8 cellular contexts compared by ENCODE assay signal in the genomic region with DNA sequence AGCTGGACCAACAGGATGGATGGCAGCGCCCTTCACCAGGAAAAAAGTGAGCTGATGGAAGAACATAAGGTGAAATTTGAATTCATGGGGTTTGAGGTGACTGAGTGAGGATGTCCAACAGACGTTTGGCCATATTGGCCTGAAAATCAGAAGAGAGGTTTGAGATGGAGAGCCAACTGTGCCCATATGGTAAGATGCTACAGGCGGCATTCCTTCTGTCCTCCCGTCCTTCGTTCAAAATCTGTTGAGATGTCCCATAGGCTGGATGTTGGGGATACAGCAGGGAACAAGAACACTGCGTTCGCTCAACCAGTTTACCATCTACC.
A peak's percentile ranks its signal among the peaks of the same experiment; 100 is the strongest.
DNase-seq lines count a peak whose midpoint lies in the region; ATAC-seq, FAIRE-seq and TF ChIP-seq lines count a peak whose summit lies in the region.

No MANE protein-coding gene starts in this region.

- H3K27ac ChIP-seq in effector memory CD4-positive, alpha-beta T cell (ENCODE audit: insufficient read depth, low read length, poor library complexity, severe bottlenecking), result peak overlapping the region; percentile 92

- peaks cover 13% of the 10 kb centered on the region for H3K36me3 Mint-ChIP-seq in nephron (ENCODE audit: low read depth)

- peaks cover 31% of the 10 kb centered on the region for H3K4me1 Mint-ChIP-seq in nephron

- peaks cover 5% of the 10 kb centered on the region for H4K20me1 ChIP-seq in Loucy (ENCODE audit: insufficient read depth, low read length, poor library complexity, severe bottlenecking)

- TF ChIP-seq CTCF in Loucy (conservative IDR thresholded peaks at IDR 0.05; ENCODE audit: low read length) (no peak), nephron (IDR thresholded peaks at IDR 0.05; ENCODE audit: unreplicated experiment in 3 of 3) (no peak)

- H3F3A ChIP-seq in Loucy (ENCODE audit: low read depth), result 0 out of 2 replicates have a peak, but pooled peaks cover 2% of the 10 kb centered on the region

- ATAC-seq in GM19328 (IDR thresholded peaks at IDR 0.05; ENCODE audit: unreplicated experiment) (peak; percentile 7), HG02852 (IDR thresholded peaks at IDR 0.05; ENCODE audit: unreplicated experiment) (no peak), GM18868 (IDR thresholded peaks at IDR 0.05; ENCODE audit: unreplicated experiment) (no peak)

- peaks cover 28% of the 10 kb centered on the region for H3K4me1 ChIP-seq in Loucy (ENCODE audit: insufficient read depth, low read length, poor library complexity, severe bottlenecking)
- peaks cover 9% of the 10 kb centered on the region for H3K4me1 ChIP-seq in effector memory CD4-positive, alpha-beta T cell (ENCODE audit: control insufficient read depth, insufficient read depth, low read length, poor library complexity, severe bottlenecking)

- peak overlapping the region; percentile 99 for H2AFZ ChIP-seq in Loucy (ENCODE audit: low read length)

- H3K4me2 ChIP-seq in Loucy (ENCODE audit: low read depth, low read length, poor library complexity, severe bottlenecking), result peak overlapping the region; percentile 99

- peak overlapping the region; percentile 89 to 95 (median 92) for H3K4me3 Mint-ChIP-seq in nephron

- H3K27me3 Mint-ChIP-seq in nephron (ENCODE audit: low read depth), result peaks cover 4% of the 10 kb centered on the region

- H3K9me3 Mint-ChIP-seq in nephron, result peaks cover 8% of the 10 kb centered on the region

- H3K9me3 ChIP-seq in Loucy (ENCODE audit: insufficient read depth, low read depth, low read length), result no peaks in the 10 kb centered on the region
- no peaks in the 10 kb centered on the region for H3K9me3 ChIP-seq in effector memory CD4-positive, alpha-beta T cell (ENCODE audit: control insufficient read depth, low read length)

- peak overlapping the region; percentile 89 for H3K9ac ChIP-seq in Loucy (ENCODE audit: low read depth, low read length, poor library complexity, severe bottlenecking)

- peaks cover 9% of the 10 kb centered on the region; the same call in 1 of the 2 replicates for H3K36me3 ChIP-seq in Loucy (ENCODE audit: insufficient read depth, low read length)
- H3K36me3 ChIP-seq in effector memory CD4-positive, alpha-beta T cell (ENCODE audit: control insufficient read depth, insufficient read depth, low read length), result peaks cover 16% of the 10 kb centered on the region

- H3K79me2 ChIP-seq in Loucy (ENCODE audit: insufficient read depth, low read length), result peaks cover 34% of the 10 kb centered on the region

- no peaks in the 10 kb centered on the region for H3K27me3 ChIP-seq in Loucy (ENCODE audit: insufficient read depth, low read length, poor library complexity, severe bottlenecking)
- H3K27me3 ChIP-seq in effector memory CD4-positive, alpha-beta T cell (replicated peaks; ENCODE audit: control insufficient read depth, insufficient read depth, low read length, poor library complexity, severe bottlenecking), result no peaks in the 10 kb centered on the region

- H3K27ac Mint-ChIP-seq in nephron, result peak overlapping the region; percentile 55 to 94 (median 85)

- DNase-seq in effector memory CD4-positive, alpha-beta T cell, result no peak
- DNase-seq in DMS153 (lab: John Stamatoyannopoulos, UW), result no peak
- no peak for DNase-seq in RCC 7860 (ENCODE audit: low spot score)

- no peak for FAIRE-seq in RCC 7860 (lab: Jason Lieb, UNC)

- H3K9me2 ChIP-seq in Loucy (replicated peaks; ENCODE audit: low read depth, low read length), result no peaks in the 10 kb centered on the region

- H3K4me3 ChIP-seq in Loucy (ENCODE audit: low read length, poor library complexity, severe bottlenecking), result peak overlapping the region; percentile 97
- peak overlapping the region; percentile 84 for H3K4me3 ChIP-seq in effector memory CD4-positive, alpha-beta T cell (ENCODE audit: insufficient read depth, low read depth, low read length, poor library complexity, severe bottlenecking)
